In the genomic region with DNA sequence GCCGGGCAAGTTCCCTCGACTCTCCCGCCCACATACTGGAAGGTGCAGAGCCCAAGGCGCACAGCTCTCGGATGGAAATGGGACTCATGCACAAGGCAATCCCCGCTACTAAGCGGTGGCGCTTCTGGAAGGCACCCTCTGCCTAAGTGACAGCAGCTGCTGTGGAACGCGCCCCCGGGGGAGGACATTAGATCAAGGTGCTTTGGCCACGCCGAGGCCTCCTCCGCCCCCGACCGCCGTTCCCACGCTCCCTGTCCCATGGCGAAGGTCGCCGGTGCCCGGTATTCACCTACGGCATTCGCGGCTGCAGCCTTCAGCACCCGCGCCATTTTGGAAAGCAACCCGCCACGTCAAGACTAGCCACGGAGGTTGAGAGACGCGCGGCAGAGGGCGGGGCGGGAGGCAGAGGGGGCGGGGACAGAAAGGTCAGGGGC, we compare ENCODE assay signal across 1 cellular context.
A peak's percentile ranks its signal among the peaks of the same experiment; 100 is the strongest.
TF ChIP-seq lines count a peak whose summit lies in the region.

A gene (minus strand): TSS at position 339 of the 434 bp plus-strand sequence. CDS start 10 bp downstream, at position 329.

TF ChIP-seq in HepG2, 621 proteins besides CTCF, POLR2A, EP300 and RAD21 (continued from another document and continues in another):
- TF ChIP-seq, protein P1, sequence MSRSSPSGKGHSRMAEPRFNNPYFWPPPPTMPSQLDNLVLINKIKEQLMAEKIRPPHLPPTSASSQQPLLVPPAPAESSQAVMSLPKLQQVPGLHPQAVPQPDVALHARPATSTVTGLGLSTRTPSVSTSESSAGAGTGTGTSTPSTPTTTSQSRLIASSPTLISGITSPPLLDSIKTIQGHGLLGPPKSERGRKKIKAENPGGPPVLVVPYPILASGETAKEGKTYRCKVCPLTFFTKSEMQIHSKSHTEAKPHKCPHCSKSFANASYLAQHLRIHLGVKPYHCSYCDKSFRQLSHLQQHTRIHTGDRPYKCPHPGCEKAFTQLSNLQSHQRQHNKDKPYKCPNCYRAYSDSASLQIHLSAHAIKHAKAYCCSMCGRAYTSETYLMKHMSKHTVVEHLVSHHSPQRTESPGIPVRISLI (CRISPR knock-in tag; IDR thresholded peaks at IDR 0.05; ENCODE audit: borderline replicate concordance) = peak; percentile 24; the same call in 1 of the 2 replicates
- TF ChIP-seq MLLT10 (CRISPR knock-in tag; IDR thresholded peaks at IDR 0.05) (peak; percentile 80; the same call in 1 of the 2 replicates), PCBP1 (IDR thresholded peaks at IDR 0.05; ENCODE audit: borderline replicate concordance, low read depth, low read length) (peak; percentile 59; the same call in 1 of the 2 replicates), KDM2A (CRISPR knock-in tag; IDR thresholded peaks at IDR 0.05; ENCODE audit: borderline replicate concordance, low read depth) (peak; percentile 86; the same call in 1 of the 2 replicates), FOXA3 (CRISPR knock-in tag; IDR thresholded peaks at IDR 0.05) (no peak; the same call in 1 of the 2 replicates), ZNF607 (CRISPR knock-in tag; IDR thresholded peaks at IDR 0.05; ENCODE audit: borderline replicate concordance) (no peak; the same call in 1 of the 2 replicates), TMF1 (CRISPR knock-in tag; IDR thresholded peaks at IDR 0.05; ENCODE audit: low read depth) (no peak), REL (CRISPR knock-in tag; conservative IDR thresholded peaks at IDR 0.05) (peak; percentile 93; the same call in 1 of the 2 replicates), ZNF713 (CRISPR knock-in tag; IDR thresholded peaks at IDR 0.05) (no peak), IRF2 (CRISPR knock-in tag; IDR thresholded peaks at IDR 0.05) (no peak; the same call in 1 of the 2 replicates), MEIS1 (CRISPR knock-in tag; IDR thresholded peaks at IDR 0.05; ENCODE audit: borderline replicate concordance) (no peak; the same call in 1 of the 2 replicates), ZMYM2 (CRISPR knock-in tag; IDR thresholded peaks at IDR 0.05) (no peak), POLR2AphosphoS5 (IDR thresholded peaks at IDR 0.05; ENCODE audit: low read depth, low read length) (peak; percentile 82), HMG20B (CRISPR knock-in tag; conservative IDR thresholded peaks at IDR 0.05) (peak; percentile 42; the same call in 1 of the 2 replicates), PITX1 (CRISPR knock-in tag; IDR thresholded peaks at IDR 0.05) (no peak; the same call in 1 of the 2 replicates), SMYD3 (CRISPR knock-in tag; IDR thresholded peaks at IDR 0.05) (peak; percentile 43; the same call in 1 of the 2 replicates), MAFG (CRISPR knock-in tag; IDR thresholded peaks at IDR 0.05) (no peak; the same call in 1 of the 2 replicates), SMAD9 (CRISPR knock-in tag; IDR thresholded peaks at IDR 0.05) (no peak), ZNF577 (CRISPR knock-in tag; IDR thresholded peaks at IDR 0.05; ENCODE audit: borderline replicate concordance, low read depth) (0 out of 2 replicates have a peak, but pooled peaks have one; percentile 3), JUN (CRISPR knock-in tag; IDR thresholded peaks at IDR 0.05) (no peak), ZC3H13 (CRISPR knock-in tag; IDR thresholded peaks at IDR 0.05) (peak; percentile 95), ZNF468 (CRISPR knock-in tag; IDR thresholded peaks at IDR 0.05) (peak; percentile 82; the same call in 1 of the 2 replicates), ZFAT (CRISPR knock-in tag; conservative IDR thresholded peaks at IDR 0.05) (no peak), ZNF441 (CRISPR knock-in tag; IDR thresholded peaks at IDR 0.05; ENCODE audit: borderline replicate concordance) (peak; percentile 60; the same call in 1 of the 2 replicates), TOPORS (CRISPR knock-in tag; IDR thresholded peaks at IDR 0.05) (peak; percentile 11; the same call in 1 of the 2 replicates), NR3C1 (CRISPR knock-in tag; IDR thresholded peaks at IDR 0.05) (no peak; the same call in 1 of the 2 replicates), KDM4B (CRISPR knock-in tag; IDR thresholded peaks at IDR 0.05) (no peak), ZMYM3 (CRISPR knock-in tag; IDR thresholded peaks at IDR 0.05) (no peak; the same call in 1 of the 2 replicates), KLF6 (CRISPR knock-in tag; IDR thresholded peaks at IDR 0.05) (no peak; the same call in 1 of the 2 replicates), TARDBP (CRISPR knock-in tag; IDR thresholded peaks at IDR 0.05) (peak; percentile 23; the same call in 1 of the 2 replicates), RAD51 (IDR thresholded peaks at IDR 0.05; ENCODE audit: borderline replicate concordance) (no peak), ZFY (CRISPR knock-in tag; IDR thresholded peaks at IDR 0.05) (no peak), SMARCE1 (IDR thresholded peaks at IDR 0.05; ENCODE audit: borderline replicate concordance) (no peak), HMG20A (CRISPR knock-in tag; IDR thresholded peaks at IDR 0.05; ENCODE audit: borderline replicate concordance) (peak; percentile 30; the same call in 1 of the 2 replicates), GFI1 (CRISPR knock-in tag; IDR thresholded peaks at IDR 0.05; ENCODE audit: borderline replicate concordance) (no peak), ZFP41 (CRISPR knock-in tag; IDR thresholded peaks at IDR 0.05; ENCODE audit: borderline replicate concordance) (no peak), FOXM1 (CRISPR knock-in tag; IDR thresholded peaks at IDR 0.05) (no peak; the same call in 1 of the 2 replicates), MATR3 (CRISPR knock-in tag; IDR thresholded peaks at IDR 0.05) (no peak), ZNF460 (CRISPR knock-in tag; IDR thresholded peaks at IDR 0.05; ENCODE audit: borderline replicate concordance) (no peak; the same call in 1 of the 2 replicates)
- TF ChIP-seq, protein P2, sequence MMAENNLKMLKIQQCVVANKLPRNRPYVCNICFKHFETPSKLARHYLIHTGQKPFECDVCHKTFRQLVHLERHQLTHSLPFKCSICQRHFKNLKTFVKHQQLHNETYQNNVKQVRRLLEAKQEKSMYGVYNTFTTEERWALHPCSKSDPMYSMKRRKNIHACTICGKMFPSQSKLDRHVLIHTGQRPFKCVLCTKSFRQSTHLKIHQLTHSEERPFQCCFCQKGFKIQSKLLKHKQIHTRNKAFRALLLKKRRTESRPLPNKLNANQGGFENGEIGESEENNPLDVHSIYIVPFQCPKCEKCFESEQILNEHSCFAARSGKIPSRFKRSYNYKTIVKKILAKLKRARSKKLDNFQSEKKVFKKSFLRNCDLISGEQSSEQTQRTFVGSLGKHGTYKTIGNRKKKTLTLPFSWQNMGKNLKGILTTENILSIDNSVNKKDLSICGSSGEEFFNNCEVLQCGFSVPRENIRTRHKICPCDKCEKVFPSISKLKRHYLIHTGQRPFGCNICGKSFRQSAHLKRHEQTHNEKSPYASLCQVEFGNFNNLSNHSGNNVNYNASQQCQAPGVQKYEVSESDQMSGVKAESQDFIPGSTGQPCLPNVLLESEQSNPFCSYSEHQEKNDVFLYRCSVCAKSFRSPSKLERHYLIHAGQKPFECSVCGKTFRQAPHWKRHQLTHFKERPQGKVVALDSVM (CRISPR knock-in tag; IDR thresholded peaks at IDR 0.05) = 0 out of 2 replicates have a peak, but pooled peaks have one; percentile 41
- TF ChIP-seq, protein P3, sequence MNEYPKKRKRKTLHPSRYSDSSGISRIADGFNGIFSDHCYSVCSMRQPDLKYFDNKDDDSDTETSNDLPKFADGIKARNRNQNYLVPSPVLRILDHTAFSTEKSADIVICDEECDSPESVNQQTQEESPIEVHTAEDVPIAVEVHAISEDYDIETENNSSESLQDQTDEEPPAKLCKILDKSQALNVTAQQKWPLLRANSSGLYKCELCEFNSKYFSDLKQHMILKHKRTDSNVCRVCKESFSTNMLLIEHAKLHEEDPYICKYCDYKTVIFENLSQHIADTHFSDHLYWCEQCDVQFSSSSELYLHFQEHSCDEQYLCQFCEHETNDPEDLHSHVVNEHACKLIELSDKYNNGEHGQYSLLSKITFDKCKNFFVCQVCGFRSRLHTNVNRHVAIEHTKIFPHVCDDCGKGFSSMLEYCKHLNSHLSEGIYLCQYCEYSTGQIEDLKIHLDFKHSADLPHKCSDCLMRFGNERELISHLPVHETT (CRISPR knock-in tag; conservative IDR thresholded peaks at IDR 0.05) = 0 out of 2 replicates have a peak, but pooled peaks have one; percentile 55
- TF ChIP-seq, protein P4, sequence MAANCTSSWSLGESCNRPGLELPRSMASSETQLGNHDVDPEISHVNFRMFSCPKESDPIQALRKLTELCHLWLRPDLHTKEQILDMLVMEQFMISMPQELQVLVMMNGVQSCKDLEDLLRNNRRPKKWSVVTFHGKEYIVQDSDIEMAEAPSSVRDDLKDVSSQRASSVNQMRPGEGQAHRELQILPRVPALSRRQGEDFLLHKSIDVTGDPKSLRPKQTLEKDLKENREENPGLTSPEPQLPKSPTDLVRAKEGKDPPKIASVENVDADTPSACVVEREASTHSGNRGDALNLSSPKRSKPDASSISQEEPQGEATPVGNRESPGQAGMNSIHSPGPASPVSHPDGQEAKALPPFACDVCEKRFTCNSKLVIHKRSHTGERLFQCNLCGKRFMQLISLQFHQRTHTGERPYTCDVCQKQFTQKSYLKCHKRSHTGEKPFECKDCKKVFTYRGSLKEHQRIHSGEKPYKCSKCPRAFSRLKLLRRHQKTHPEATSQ (CRISPR knock-in tag; IDR thresholded peaks at IDR 0.05; ENCODE audit: borderline replicate concordance) = no peak
- TF ChIP-seq, protein P5, sequence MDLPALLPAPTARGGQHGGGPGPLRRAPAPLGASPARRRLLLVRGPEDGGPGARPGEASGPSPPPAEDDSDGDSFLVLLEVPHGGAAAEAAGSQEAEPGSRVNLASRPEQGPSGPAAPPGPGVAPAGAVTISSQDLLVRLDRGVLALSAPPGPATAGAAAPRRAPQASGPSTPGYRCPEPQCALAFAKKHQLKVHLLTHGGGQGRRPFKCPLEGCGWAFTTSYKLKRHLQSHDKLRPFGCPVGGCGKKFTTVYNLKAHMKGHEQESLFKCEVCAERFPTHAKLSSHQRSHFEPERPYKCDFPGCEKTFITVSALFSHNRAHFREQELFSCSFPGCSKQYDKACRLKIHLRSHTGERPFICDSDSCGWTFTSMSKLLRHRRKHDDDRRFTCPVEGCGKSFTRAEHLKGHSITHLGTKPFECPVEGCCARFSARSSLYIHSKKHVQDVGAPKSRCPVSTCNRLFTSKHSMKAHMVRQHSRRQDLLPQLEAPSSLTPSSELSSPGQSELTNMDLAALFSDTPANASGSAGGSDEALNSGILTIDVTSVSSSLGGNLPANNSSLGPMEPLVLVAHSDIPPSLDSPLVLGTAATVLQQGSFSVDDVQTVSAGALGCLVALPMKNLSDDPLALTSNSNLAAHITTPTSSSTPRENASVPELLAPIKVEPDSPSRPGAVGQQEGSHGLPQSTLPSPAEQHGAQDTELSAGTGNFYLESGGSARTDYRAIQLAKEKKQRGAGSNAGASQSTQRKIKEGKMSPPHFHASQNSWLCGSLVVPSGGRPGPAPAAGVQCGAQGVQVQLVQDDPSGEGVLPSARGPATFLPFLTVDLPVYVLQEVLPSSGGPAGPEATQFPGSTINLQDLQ (CRISPR knock-in tag; IDR thresholded peaks at IDR 0.05) = no peak; the same call in 1 of the 2 replicates
- TF ChIP-seq, protein P6, sequence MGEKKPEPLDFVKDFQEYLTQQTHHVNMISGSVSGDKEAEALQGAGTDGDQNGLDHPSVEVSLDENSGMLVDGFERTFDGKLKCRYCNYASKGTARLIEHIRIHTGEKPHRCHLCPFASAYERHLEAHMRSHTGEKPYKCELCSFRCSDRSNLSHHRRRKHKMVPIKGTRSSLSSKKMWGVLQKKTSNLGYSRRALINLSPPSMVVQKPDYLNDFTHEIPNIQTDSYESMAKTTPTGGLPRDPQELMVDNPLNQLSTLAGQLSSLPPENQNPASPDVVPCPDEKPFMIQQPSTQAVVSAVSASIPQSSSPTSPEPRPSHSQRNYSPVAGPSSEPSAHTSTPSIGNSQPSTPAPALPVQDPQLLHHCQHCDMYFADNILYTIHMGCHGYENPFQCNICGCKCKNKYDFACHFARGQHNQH (CRISPR knock-in tag; IDR thresholded peaks at IDR 0.05) = no peak; the same call in 1 of the 2 replicates
- TF ChIP-seq, protein P7, sequence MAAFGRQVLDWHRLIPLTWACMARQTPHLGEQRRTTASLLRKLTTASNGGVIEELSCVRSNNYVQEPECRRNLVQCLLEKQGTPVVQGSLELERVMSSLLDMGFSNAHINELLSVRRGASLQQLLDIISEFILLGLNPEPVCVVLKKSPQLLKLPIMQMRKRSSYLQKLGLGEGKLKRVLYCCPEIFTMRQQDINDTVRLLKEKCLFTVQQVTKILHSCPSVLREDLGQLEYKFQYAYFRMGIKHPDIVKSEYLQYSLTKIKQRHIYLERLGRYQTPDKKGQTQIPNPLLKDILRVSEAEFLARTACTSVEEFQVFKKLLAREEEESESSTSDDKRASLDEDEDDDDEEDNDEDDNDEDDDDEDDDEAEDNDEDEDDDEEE (CRISPR knock-in tag; IDR thresholded peaks at IDR 0.05) = peak; percentile 91
- TF ChIP-seq, protein P8, sequence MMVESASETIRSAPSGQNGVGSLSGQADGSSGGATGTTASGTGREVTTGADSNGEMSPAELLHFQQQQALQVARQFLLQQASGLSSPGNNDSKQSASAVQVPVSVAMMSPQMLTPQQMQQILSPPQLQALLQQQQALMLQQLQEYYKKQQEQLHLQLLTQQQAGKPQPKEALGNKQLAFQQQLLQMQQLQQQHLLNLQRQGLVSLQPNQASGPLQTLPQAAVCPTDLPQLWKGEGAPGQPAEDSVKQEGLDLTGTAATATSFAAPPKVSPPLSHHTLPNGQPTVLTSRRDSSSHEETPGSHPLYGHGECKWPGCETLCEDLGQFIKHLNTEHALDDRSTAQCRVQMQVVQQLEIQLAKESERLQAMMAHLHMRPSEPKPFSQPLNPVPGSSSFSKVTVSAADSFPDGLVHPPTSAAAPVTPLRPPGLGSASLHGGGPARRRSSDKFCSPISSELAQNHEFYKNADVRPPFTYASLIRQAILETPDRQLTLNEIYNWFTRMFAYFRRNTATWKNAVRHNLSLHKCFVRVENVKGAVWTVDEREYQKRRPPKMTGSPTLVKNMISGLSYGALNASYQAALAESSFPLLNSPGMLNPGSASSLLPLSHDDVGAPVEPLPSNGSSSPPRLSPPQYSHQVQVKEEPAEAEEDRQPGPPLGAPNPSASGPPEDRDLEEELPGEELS (CRISPR knock-in tag; IDR thresholded peaks at IDR 0.05) = peak; percentile 51; the same call in 1 of the 2 replicates
- TF ChIP-seq, protein P9, sequence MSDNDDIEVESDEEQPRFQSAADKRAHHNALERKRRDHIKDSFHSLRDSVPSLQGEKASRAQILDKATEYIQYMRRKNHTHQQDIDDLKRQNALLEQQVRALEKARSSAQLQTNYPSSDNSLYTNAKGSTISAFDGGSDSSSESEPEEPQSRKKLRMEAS (IDR thresholded peaks at IDR 0.05) = peak; percentile 58; the same call in 1 of the 2 replicates
- TF ChIP-seq, protein P10, sequence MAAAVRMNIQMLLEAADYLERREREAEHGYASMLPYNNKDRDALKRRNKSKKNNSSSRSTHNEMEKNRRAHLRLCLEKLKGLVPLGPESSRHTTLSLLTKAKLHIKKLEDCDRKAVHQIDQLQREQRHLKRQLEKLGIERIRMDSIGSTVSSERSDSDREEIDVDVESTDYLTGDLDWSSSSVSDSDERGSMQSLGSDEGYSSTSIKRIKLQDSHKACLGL (CRISPR knock-in tag; IDR thresholded peaks at IDR 0.05) = no peak; the same call in 1 of the 2 replicates
- TF ChIP-seq, protein P11, sequence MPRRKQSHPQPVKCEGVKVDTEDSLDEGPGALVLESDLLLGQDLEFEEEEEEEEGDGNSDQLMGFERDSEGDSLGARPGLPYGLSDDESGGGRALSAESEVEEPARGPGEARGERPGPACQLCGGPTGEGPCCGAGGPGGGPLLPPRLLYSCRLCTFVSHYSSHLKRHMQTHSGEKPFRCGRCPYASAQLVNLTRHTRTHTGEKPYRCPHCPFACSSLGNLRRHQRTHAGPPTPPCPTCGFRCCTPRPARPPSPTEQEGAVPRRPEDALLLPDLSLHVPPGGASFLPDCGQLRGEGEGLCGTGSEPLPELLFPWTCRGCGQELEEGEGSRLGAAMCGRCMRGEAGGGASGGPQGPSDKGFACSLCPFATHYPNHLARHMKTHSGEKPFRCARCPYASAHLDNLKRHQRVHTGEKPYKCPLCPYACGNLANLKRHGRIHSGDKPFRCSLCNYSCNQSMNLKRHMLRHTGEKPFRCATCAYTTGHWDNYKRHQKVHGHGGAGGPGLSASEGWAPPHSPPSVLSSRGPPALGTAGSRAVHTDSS (CRISPR knock-in tag; conservative IDR thresholded peaks at IDR 0.05) = no peak; the same call in 1 of the 2 replicates
